Comparison of ENCODE assay signal across 8 cellular contexts in genomic region chr2:221517362-221518121, GRCh38. TPM values are rescaled to one million over a fixed set of nuclear protein-coding genes. Genes with fewer than 3 reads are reported as not detected.
DNase-seq lines count a peak whose midpoint lies in the region; ATAC-seq and TF ChIP-seq lines count a peak whose summit lies in the region.

No MANE protein-coding gene starts in this region.

- DNase-seq in AG10803 (ENCODE audit: low read depth): peak; percentile 80
- DNase-seq in activated CD4-positive, CD25-positive, alpha-beta regulatory T cell treated with anti-CD3 and anti-CD28 coated beads, Interleukin-2, amount 50 U/mL, for 72 hours: peak; percentile 52
- DNase-seq in effector CD4-positive, alpha-beta T cell: peak; percentile 71
- DNase-seq in stimulated activated CD4-positive, alpha-beta T cell treated with anti-CD3 and anti-CD28 coated beads, Interleukin-12 subunit alpha, Interleukin-12 subunit beta, amount 100 ng/mL, for 4 hours: peak; percentile 34
- DNase-seq in HuH-7 (ENCODE audit: low spot score): no peak
- no peak for DNase-seq in ovary

- no peaks in the 10 kb centered on the region for H3K9me3 ChIP-seq in ovary

- no peak overlapping the region for H3K27ac ChIP-seq in ovary

- no peak for TF ChIP-seq POLR2A in ovary (IDR thresholded peaks at IDR 0.05)

- intact Hi-C loops in ovary (cut with DNase I): no loop called here

- H3K27me3 ChIP-seq in ovary: no peaks in the 10 kb centered on the region

- ATAC-seq in GM19328 (IDR thresholded peaks at IDR 0.05; ENCODE audit: unreplicated experiment): peak; percentile 91
- ATAC-seq in HG03342 (IDR thresholded peaks at IDR 0.05; ENCODE audit: unreplicated experiment): peak; percentile 82

- no peak for TF ChIP-seq EP300 in ovary (IDR thresholded peaks at IDR 0.05)

- WGBS in ovary, 3 donors: 78 to 87% (median 86%) methylated on average over 9 of the region's 9 CpGs

- TF ChIP-seq CTCF in AG10803 (conservative IDR thresholded peaks at IDR 0.05; ENCODE audit: low read length) (no peak), ovary (IDR thresholded peaks at IDR 0.05) (no peak)

- no peaks in the 10 kb centered on the region for H3K36me3 ChIP-seq in ovary

- H3K4me3 ChIP-seq in AG10803 (ENCODE audit: low read length) (no peak overlapping the region), ovary (no peak overlapping the region)

- peaks cover 1% of the 10 kb centered on the region for H3K4me1 ChIP-seq in ovary (ENCODE audit: insufficient read depth)

RNA-seq across cellular contexts. Expression of gene EPHA4, which starts 54.6 kb away (rescaled TPM):
- 10 to 100 TPM; 12.3 to 39.3 (median 25.1) TPM for total RNA-seq in ovary
- polyA plus RNA-seq in ovary: 10 to 100 TPM; 11.3 to 24.9 TPM

Comparison
In these comparisons a context has a peak if more than half of its experiments do, and no peak if none do; other contexts are left out.
1. DNase-seq: peak in AG10803 (single experiment), activated CD4-positive, CD25-positive, alpha-beta regulatory T cell treated with anti-CD3 and anti-CD28 coated beads, Interleukin-2, amount 50 U/mL, for 72 hours (single experiment), effector CD4-positive, alpha-beta T cell (single experiment) and stimulated activated CD4-positive, alpha-beta T cell treated with anti-CD3 and anti-CD28 coated beads, Interleukin-12 subunit alpha, Interleukin-12 subunit beta, amount 100 ng/mL, for 4 hours (single experiment); none in HuH-7 (single experiment) and ovary (0 of 5).